Comparison of ENCODE assay signal across 7 cellular contexts in the genomic region with DNA sequence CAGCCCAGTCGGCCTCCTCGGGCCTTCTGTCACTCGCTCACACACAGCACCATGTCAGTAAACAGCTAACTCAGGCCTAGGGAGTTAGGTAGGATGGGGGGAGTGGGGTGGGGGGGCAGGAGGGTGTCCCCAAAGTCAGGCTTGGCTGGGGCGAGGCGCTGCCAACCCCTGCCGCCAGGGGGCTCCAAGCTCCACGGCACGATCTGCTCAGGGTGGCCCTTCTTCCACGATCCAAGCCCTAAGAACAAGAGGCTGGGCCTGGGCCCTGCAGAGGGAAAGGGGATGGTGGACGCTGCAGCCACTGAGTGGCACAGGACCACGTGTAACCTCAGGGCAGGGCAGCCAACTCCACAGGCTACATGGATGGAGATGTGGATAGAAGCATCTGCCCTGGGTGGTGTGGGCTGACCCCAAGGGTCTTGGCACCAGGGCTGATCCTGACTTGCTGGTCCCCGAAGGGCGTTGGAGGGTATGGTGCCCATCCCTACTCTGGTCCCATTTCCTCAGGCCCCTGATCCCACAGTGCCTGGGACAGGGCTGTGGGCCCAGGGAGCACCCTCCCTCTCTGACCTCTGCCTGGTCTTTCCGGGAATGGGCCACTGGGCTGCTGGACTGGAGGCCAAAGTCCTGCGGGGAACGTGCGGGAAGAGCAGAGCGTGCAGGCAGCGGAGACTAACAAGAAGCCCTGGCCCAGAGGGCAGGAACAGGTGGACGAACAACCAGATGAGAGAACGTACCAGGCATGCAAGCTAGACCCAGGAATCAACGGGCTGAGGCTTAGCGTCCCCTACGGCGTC. TPM values are rescaled to one million over a fixed set of nuclear protein-coding genes. Genes with fewer than 3 reads are reported as not detected.
DNase-seq lines count a peak whose midpoint lies in the region; ATAC-seq and TF ChIP-seq lines count a peak whose summit lies in the region.

No MANE protein-coding gene starts in this region.

- peak; percentile 97 for TF ChIP-seq CTCF in GM12864 (IDR thresholded peaks at IDR 0.05; ENCODE audit: low read depth, low read length, missing control alignments)
- peak; percentile 83 for TF ChIP-seq CTCF in MM.1S (IDR thresholded peaks at IDR 0.05; ENCODE audit: low read length)
- TF ChIP-seq CTCF in left lung (IDR thresholded peaks at IDR 0.05): peak; percentile 91 to 95

- intact Hi-C loops in left lung (cut with DNase I): no loop called here

- no peaks in the 10 kb centered on the region for H3F3A ChIP-seq in MM.1S (ENCODE audit: insufficient read depth, low read length)

- H3K4me1 ChIP-seq in MM.1S (ENCODE audit: low read length) (no peaks in the 10 kb centered on the region), left lung (peaks cover 0 to 20% of the 10 kb centered on the region in 2 donors)

- no peaks in the 10 kb centered on the region for H3K9me3 ChIP-seq in MM.1S (replicated peaks; ENCODE audit: insufficient read depth, low read length)
- no peaks in the 10 kb centered on the region for H3K9me3 ChIP-seq in left lung

- ATAC-seq in left lung (peak; percentile 76), GM18502 (IDR thresholded peaks at IDR 0.05; ENCODE audit: poor library complexity, unreplicated experiment) (no peak)

- H3K4me2 ChIP-seq in MM.1S (ENCODE audit: low read depth, low read length): no peak overlapping the region

- H3K36me3 ChIP-seq in MM.1S (replicated peaks; ENCODE audit: insufficient read depth, low read length): no peaks in the 10 kb centered on the region
- H3K36me3 ChIP-seq in left lung: peaks cover 0 to 44% of the 10 kb centered on the region in 2 donors

- H4K20me1 ChIP-seq in MM.1S (ENCODE audit: insufficient read depth, low read length): no peaks in the 10 kb centered on the region

- H3K9me2 ChIP-seq in MM.1S (replicated peaks; ENCODE audit: insufficient read depth, low read length): no peaks in the 10 kb centered on the region

- H3K27me3 ChIP-seq in MM.1S (replicated peaks; ENCODE audit: insufficient read depth, low read length) (no peaks in the 10 kb centered on the region), left lung (no peaks in the 10 kb centered on the region)

- H3K4me3 ChIP-seq in GM12864 (ENCODE audit: low read depth, low read length) (no peak overlapping the region), MM.1S (ENCODE audit: low read length) (no peak overlapping the region), left lung (no peak overlapping the region)

- H3K27ac ChIP-seq in MM.1S (ENCODE audit: low read length) (no peak overlapping the region), left lung (no peak overlapping the region)

- H2AFZ ChIP-seq in MM.1S (ENCODE audit: low read length): no peak overlapping the region

- no peak overlapping the region for H3K9ac ChIP-seq in MM.1S (ENCODE audit: low read length)

- H3K79me2 ChIP-seq in MM.1S (ENCODE audit: low read length): no peaks in the 10 kb centered on the region

- DNase-seq in GM12864 (ENCODE audit: low read depth) (no peak), MM.1S (peak; percentile 54), left lung (peak; percentile 65 to 94)
- DNase-seq in activated CD4-positive, alpha-beta T cell treated with anti-CD3 and anti-CD28 coated beads for 24 hours (ENCODE audit: low read depth in 2 of 2): peak; percentile 72 to 75
- DNase-seq in central memory CD4-positive, alpha-beta T cell: peak; percentile 62
- peak; percentile 57 to 80 (median 65) for DNase-seq in stimulated activated CD4-positive, alpha-beta T cell treated with anti-CD3 and anti-CD28 coated beads, TNF-alpha, amount 100 ng/mL, for 24 hours (ENCODE audit: low read depth in 3 of 3)

RNA-seq across cellular contexts. Expression of a gene that starts 29.1 kb away (rescaled TPM):
- 10 to 100 TPM; 36.5 to 42.8 TPM for total RNA-seq in left lung

RNA-seq across cellular contexts. Expression of a gene that starts 29.1 kb away (rescaled TPM):
- total RNA-seq in left lung: 100 to 1,000 TPM; 191 to 249 TPM

RNA-seq across cellular contexts. Expression of a gene that starts 45.9 kb away (rescaled TPM):
- 10 to 100 TPM; 18.2 to 22.4 TPM for total RNA-seq in left lung

RNA-seq across cellular contexts. Expression of a gene that starts 50.2 kb away (rescaled TPM):
- 10 to 100 TPM; 45.9 to 47.2 TPM for total RNA-seq in left lung
